Comparison of ENCODE assay signal across 1 cellular context in the genomic region with DNA sequence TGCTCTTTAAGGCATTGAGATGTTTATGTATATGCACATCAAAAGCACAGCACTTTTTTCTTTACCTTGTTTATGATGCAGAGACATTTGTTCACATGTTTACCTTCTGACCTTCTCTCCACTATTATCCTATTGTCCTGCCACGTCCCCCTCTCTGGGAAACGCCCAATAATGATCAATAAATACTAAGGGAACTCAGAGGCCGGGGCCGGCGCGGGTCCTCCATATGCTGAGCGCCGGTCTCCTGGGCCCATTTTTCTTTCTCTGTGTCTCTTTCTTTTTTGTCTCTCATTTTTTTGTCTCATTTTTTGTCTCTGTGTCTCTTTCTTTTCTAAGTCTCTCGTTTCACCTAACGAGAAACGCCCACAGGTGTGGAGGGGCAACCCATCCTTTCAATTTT.
TF ChIP-seq lines count a peak whose summit lies in the region.

No MANE protein-coding gene starts in this region.

TF ChIP-seq in K562, 482 proteins besides CTCF, POLR2A, EP300 and RAD21:
- TF ChIP-seq, protein P1, sequence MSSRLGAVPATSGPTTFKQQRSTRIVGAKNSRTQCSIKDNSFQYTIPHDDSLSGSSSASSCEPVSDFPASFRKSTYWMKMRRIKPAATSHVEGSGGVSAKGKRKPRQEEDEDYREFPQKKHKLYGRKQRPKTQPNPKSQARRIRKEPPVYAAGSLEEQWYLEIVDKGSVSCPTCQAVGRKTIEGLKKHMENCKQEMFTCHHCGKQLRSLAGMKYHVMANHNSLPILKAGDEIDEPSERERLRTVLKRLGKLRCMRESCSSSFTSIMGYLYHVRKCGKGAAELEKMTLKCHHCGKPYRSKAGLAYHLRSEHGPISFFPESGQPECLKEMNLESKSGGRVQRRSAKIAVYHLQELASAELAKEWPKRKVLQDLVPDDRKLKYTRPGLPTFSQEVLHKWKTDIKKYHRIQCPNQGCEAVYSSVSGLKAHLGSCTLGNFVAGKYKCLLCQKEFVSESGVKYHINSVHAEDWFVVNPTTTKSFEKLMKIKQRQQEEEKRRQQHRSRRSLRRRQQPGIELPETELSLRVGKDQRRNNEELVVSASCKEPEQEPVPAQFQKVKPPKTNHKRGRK (tag; IDR thresholded peaks at IDR 0.05) = 0 out of 2 replicates have a peak, but pooled peaks have one; percentile 16
- 0 out of 4 replicates have a peak, but pooled peaks of 1 of the 2 experiments have one; percentile 14 for TF ChIP-seq FOXK2 (conservative IDR thresholded peaks at IDR 0.05 in 1 of 2, IDR thresholded peaks at IDR 0.05 in 1 of 2; ENCODE audit: low read depth in 2 of 2)
- TF ChIP-seq CTBP1 (IDR thresholded peaks at IDR 0.05; ENCODE audit: borderline replicate concordance) = 0 out of 2 replicates have a peak, but pooled peaks have one; percentile 22
- TF ChIP-seq RBBP5 (IDR thresholded peaks at IDR 0.05; ENCODE audit: borderline replicate concordance, insufficient read depth, low read length, poor library complexity, severe bottlenecking) = peak; percentile 36
